Comparison of ENCODE assay signal across 14 cellular contexts in the genomic region with DNA sequence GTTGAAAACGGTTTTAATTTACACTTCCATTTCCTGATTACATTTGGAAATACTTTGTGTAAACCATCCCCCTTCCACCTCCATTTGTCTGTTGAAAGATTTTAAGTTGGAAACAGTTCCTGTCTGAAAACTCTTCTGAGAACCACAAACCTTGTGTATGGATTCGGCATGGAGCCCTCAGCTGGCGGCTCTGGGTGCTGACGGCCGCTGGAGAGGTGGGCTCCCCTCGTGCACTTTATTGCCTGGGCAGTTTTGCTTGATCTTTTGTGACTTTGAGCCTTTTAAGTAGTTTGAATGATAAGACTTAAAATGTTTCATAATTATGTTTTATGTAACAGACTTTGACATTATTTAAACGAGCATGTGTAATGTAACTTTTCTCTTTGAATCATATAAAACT. TPM values are rescaled to one million over a fixed set of nuclear protein-coding genes. Genes with fewer than 3 reads are reported as not detected.
"Had no signal": no experiment of that assay in that cellular context is flagged by ENCODE, and none has a peak within 500 bp of the region (broad histone marks: within the 10 kb centered on the region; RNA-seq: fewer than 3 reads in every experiment).

No MANE protein-coding gene starts in this region.

- H3K9me3 Mint-ChIP-seq: activated naive CD8-positive, alpha-beta T cell treated with anti-CD3 and anti-CD28 coated beads, Interleukin-2, amount 10 ng/mL, durations not matched to agents 7 days and 5 days; stimulated activated naive CD8-positive, alpha-beta T cell treated with anti-CD3 and anti-CD28 coated beads, Interleukin-15, Interleukin-2, amounts not matched to agents 100 ng/mL and 50 ng/mL, for 24 hours; T-helper 2 cell treated with Interferon-gamma antibody and Interleukin-4, amounts not matched to agents 5 μg/mL and 100 μg/mL, for 36 hours had no signal

- H3K4me3 Mint-ChIP-seq: activated naive CD8-positive, alpha-beta T cell treated with anti-CD3 and anti-CD28 coated beads, Interleukin-2, amount 10 ng/mL, durations not matched to agents 7 days and 5 days; stimulated activated naive CD8-positive, alpha-beta T cell treated with anti-CD3 and anti-CD28 coated beads, Interleukin-15, Interleukin-2, amounts not matched to agents 100 ng/mL and 50 ng/mL, for 24 hours; T-helper 2 cell treated with Interferon-gamma antibody and Interleukin-4, amounts not matched to agents 5 μg/mL and 100 μg/mL, for 36 hours had no signal

- ATAC-seq: activated CD4-positive, CD25-positive, alpha-beta regulatory T cell treated with anti-CD3 and anti-CD28 coated beads, Interleukin-2, amount 50 U/mL, for 24 hours; esophagus mucosa; sciatic nerve had no signal

- H3K27ac ChIP-seq: dorsolateral prefrontal cortex, suprapubic skin had no signal

- H3K27me3 ChIP-seq: dorsolateral prefrontal cortex, suprapubic skin had no signal

- H3K4me3 ChIP-seq: dorsolateral prefrontal cortex, suprapubic skin had no signal

- H3K27ac Mint-ChIP-seq: activated naive CD8-positive, alpha-beta T cell treated with anti-CD3 and anti-CD28 coated beads, Interleukin-2, amount 10 ng/mL, durations not matched to agents 7 days and 5 days; stimulated activated naive CD8-positive, alpha-beta T cell treated with anti-CD3 and anti-CD28 coated beads, Interleukin-15, Interleukin-2, amounts not matched to agents 100 ng/mL and 50 ng/mL, for 24 hours; T-helper 2 cell treated with Interferon-gamma antibody and Interleukin-4, amounts not matched to agents 5 μg/mL and 100 μg/mL, for 36 hours had no signal

- H3K9me3 ChIP-seq: suprapubic skin had no signal

- DNase-seq: activated CD4-positive, alpha-beta T cell treated with anti-CD3 and anti-CD28 coated beads, Interleukin-2, amount 50 U/mL, for 1 hour; activated CD8-positive, alpha-beta memory T cell treated with anti-CD3 and anti-CD28 coated beads for 24 hours; activated naive CD8-positive, alpha-beta T cell treated with anti-CD3 and anti-CD28 coated beads, Interleukin-2, amount 10 ng/mL, durations not matched to agents 7 days and 5 days; anterior cingulate cortex; dorsolateral prefrontal cortex; islet precursor cell; trophoblast cell had no signal

RNA-seq across cellular contexts. Expression of a gene that starts 25.8 kb away (rescaled TPM):
- polyA plus RNA-seq: neural cell had no signal
